ENCODE assay signal across 8 cellular contexts in the genomic region with DNA sequence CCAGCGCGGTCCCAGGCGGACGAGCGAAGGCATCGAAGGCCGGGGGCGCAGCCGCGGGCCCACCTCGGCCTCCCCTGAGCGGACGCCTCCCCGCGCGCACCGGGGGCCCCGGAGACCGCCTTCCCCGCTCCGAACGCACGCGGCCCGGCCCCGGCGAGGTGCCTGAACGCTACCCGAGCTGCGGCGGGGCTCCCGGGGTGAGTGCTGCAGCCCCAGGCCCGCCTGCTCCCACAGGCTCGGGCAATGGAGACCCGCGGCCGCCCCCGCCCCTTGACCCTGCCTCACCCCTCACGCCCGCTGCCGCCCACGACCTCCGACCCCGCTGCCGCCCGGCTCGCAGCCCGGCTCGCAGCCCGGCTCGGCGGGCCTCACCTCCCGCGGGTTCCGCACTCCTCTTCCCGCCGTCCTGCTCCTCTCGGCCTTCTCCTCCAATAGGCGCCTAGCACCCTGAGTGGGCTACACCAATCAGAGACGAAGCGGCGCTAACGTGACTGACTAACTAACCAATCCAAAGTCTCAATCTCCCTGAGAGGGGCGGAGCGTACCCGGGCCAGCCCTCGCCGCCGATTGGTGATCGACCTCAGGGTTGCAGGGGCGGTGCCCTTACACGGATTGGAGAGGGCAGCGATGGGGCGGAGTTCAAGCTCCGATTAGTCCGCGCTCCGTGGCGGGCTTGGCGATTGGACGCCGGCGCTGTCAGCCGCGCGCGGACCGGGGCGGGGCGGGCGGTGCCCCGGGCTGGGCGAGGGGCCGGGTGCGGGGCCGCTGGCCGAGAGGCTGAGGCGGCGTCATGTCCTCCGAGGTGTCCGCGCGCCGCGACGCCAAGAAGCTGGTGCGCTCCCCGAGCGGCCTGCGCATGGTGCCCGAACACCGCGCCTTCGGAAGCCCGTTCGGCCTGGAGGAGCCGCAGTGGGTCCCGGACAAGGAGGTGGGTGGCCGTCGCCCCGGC. TPM values are rescaled to one million over a fixed set of nuclear protein-coding genes. Genes with fewer than 3 reads are reported as not detected.
DNase-seq lines count a peak whose midpoint lies in the region; ATAC-seq lines count a peak whose summit lies in the region.

A gene (minus strand): TSS at position 400 of the 949 bp plus-strand sequence. CDS start 4,364 bp downstream, outside the sequence.
A gene (plus strand): TSS at position 759 of the 949 bp plus-strand sequence. CDS start 32 bp downstream, at position 791.

- peak within 1 kb of the TSS; percentile 95 to 100 (median 99) for H3K4me2 ChIP-seq in BLaER1 treated with 17β-estradiol and CSF1 and Interleukin-3, amounts not matched to agents 10 nM and 100 nM

- peaks cover 0 to 40% (median 19%) of the 10 kb centered on the region in 11 experiments; a peak in 13 of 22 replicates for H3K36me3 ChIP-seq in BLaER1 treated with 17β-estradiol and CSF1 and Interleukin-3, amounts not matched to agents 10 nM and 100 nM

- no peaks in the 10 kb centered on the region for H3K27me3 ChIP-seq in BLaER1 treated with 17β-estradiol and CSF1 and Interleukin-3, amounts not matched to agents 10 nM and 100 nM

- H3K36me3 Mint-ChIP-seq in dendritic cell treated with granulocyte-macrophage colony-stimulating factor and Interleukin-4, amounts not matched to agents 40 ng/mL and 50 ng/mL, for 4 days (ENCODE audit: low read depth), result peaks cover 35% of the 10 kb centered on the region

- peaks cover 57% of the 10 kb centered on the region for H3K4me1 Mint-ChIP-seq in dendritic cell treated with granulocyte-macrophage colony-stimulating factor and Interleukin-4, amounts not matched to agents 40 ng/mL and 50 ng/mL, for 4 days (ENCODE audit: low read depth)

- intact Hi-C loops in dendritic cell treated with granulocyte-macrophage colony-stimulating factor and Interleukin-4, amounts not matched to agents 40 ng/mL and 50 ng/mL, for 4 days (cut with micrococcal nuclease), result loop anchor here (5.0 kb wide), 1 partner anchor 153 kb away; a partner anchor contains a TSS

- no peaks in the 10 kb centered on the region for H3K9me3 Mint-ChIP-seq in dendritic cell treated with granulocyte-macrophage colony-stimulating factor and Interleukin-4, amounts not matched to agents 40 ng/mL and 50 ng/mL, for 4 days

- H3K4me3 Mint-ChIP-seq in dendritic cell treated with granulocyte-macrophage colony-stimulating factor and Interleukin-4, amounts not matched to agents 40 ng/mL and 50 ng/mL, for 4 days, result peak within 1 kb of the TSS; percentile 96

- H3K9me3 ChIP-seq in BLaER1 treated with 17β-estradiol and CSF1 and Interleukin-3, amounts not matched to agents 10 nM and 100 nM (replicated peaks in 1 of 11), result no peaks in the 10 kb centered on the region

- peaks cover 51 to 73% (median 58%) of the 10 kb centered on the region in 10 experiments for H3K4me1 ChIP-seq in BLaER1 treated with 17β-estradiol and CSF1 and Interleukin-3, amounts not matched to agents 10 nM and 100 nM

- H3K27ac ChIP-seq in BLaER1 treated with 17β-estradiol and CSF1 and Interleukin-3, amounts not matched to agents 10 nM and 100 nM, result peak within 1 kb of the TSS; percentile 53 to 97 (median 95); a peak in 21 of 22 replicates

- H3K27me3 Mint-ChIP-seq in dendritic cell treated with granulocyte-macrophage colony-stimulating factor and Interleukin-4, amounts not matched to agents 40 ng/mL and 50 ng/mL, for 4 days, result no peaks in the 10 kb centered on the region

- peak within 1 kb of the TSS; percentile 78 to 94 (median 86) for H3K4me3 ChIP-seq in BLaER1 treated with 17β-estradiol and CSF1 and Interleukin-3, amounts not matched to agents 10 nM and 100 nM

- H4K20me1 ChIP-seq in BLaER1 treated with 17β-estradiol and CSF1 and Interleukin-3, amounts not matched to agents 10 nM and 100 nM, result peaks cover 38 to 80% (median 62%) of the 10 kb centered on the region in 11 experiments; a peak in 21 of 22 replicates

- DNase-seq in NCI-H748 (lab: John Stamatoyannopoulos, UW; ENCODE audit: unreplicated experiment) (peak; percentile 100), left lobe of liver (ENCODE audit: low spot score) (peak; percentile 100)
- DNase-seq in activated CD4-positive, alpha-beta T cell treated with anti-CD3 and anti-CD28 coated beads, Interleukin-2, amount 50 U/mL, for 1 hour, result peak; percentile 100
- peak; percentile 100 for DNase-seq in stimulated activated CD4-positive, alpha-beta T cell treated with anti-CD3 and anti-CD28 coated beads, Interleukin-2, amount 100 ng/mL, for 4 hours (ENCODE audit: low read depth)

- peak within 1 kb of the TSS; percentile 87 to 98 (median 96) for H3K9ac ChIP-seq in BLaER1 treated with 17β-estradiol and CSF1 and Interleukin-3, amounts not matched to agents 10 nM and 100 nM

- ATAC-seq in GM19351 (IDR thresholded peaks at IDR 0.05; ENCODE audit: unreplicated experiment) (peak; percentile 91), HG03521 (IDR thresholded peaks at IDR 0.05; ENCODE audit: unreplicated experiment) (peak; percentile 94), left lobe of liver (peak; percentile 91)

- H3K27ac Mint-ChIP-seq in dendritic cell treated with granulocyte-macrophage colony-stimulating factor and Interleukin-4, amounts not matched to agents 40 ng/mL and 50 ng/mL, for 4 days, result peak within 1 kb of the TSS; percentile 80

RNA-seq across cellular contexts. Expression of the first gene that starts in this region (rescaled TPM):
- total RNA-seq in left lobe of liver, result 1.2 TPM

RNA-seq across cellular contexts. Expression of the second gene that starts in this region (rescaled TPM):
- 25.2 TPM for total RNA-seq in left lobe of liver

Comparison
In these comparisons a context has a peak if more than half of its experiments do, and no peak if none do; other contexts are left out.
1. Peak in every context shown above with its lines: DNase-seq, ATAC-seq, H3K4me3 ChIP-seq and H3K27ac ChIP-seq.